Comparison of ENCODE assay signal across 14 cellular contexts in the genomic region with DNA sequence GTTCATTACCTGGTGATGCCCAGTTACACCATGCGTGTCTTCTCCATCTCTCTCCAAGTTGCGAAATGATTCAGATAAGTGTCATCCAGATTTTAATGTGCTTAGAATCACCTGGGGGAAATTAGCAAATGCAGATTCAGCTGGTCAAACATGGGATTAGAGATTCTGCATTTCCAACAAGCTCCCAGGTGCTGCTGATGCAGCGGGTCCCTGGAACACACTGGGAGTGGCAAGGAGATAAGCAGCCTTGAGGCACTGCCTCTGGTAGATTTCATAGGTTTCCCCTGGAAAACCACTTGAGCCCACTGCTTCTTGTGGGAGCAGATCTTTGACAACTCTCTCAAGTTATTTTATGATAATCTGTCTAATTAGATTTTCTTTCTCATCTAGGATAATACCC.
"Had no signal": no experiment of that assay in that cellular context is flagged by ENCODE, and none has a peak within 500 bp of the region (broad histone marks: within the 10 kb centered on the region; RNA-seq: fewer than 3 reads in every experiment).

No MANE protein-coding gene starts in this region.

- H3K27ac ChIP-seq: foreskin keratinocyte, sigmoid colon, skin epidermis, stomach, thoracic aorta, transverse colon had no signal

- H3K4me1 ChIP-seq: foreskin keratinocyte, sigmoid colon, stomach, transverse colon had no signal

- H3K4me3 ChIP-seq: sigmoid colon, skin epidermis, stomach, thoracic aorta, transverse colon had no signal

- ATAC-seq: foreskin keratinocyte; naive thymus-derived CD4-positive, alpha-beta T cell had no signal

- H3K9me3 ChIP-seq: sigmoid colon, stomach, thoracic aorta, transverse colon had no signal

- DNase-seq: effector memory CD4-positive, alpha-beta T cell; foreskin keratinocyte; kidney glomerular epithelial cell; naive thymus-derived CD4-positive, alpha-beta T cell; posterior cingulate gyrus; sigmoid colon; stimulated activated CD4-positive, alpha-beta T cell treated with anti-CD3 and anti-CD28 coated beads, Interleukin-2, amount 100 ng/mL, for 24 hours; stimulated activated naive CD4-positive, alpha-beta T cell; stomach; substantia nigra; transverse colon had no signal

- FAIRE-seq: islet of Langerhans had no signal

- H3K36me3 ChIP-seq: sigmoid colon, stomach, thoracic aorta, transverse colon had no signal
